Comparison of ENCODE assay signal across 1 cellular context in genomic region chr7:125316451-125316850, GRCh38.
TF ChIP-seq lines count a peak whose summit lies in the region.

No MANE protein-coding gene starts in this region.

TF ChIP-seq in SK-N-SH treated with all-trans-retinoic acid at 6 μM for 48 hours, 23 proteins besides CTCF, POLR2A, EP300 and RAD21 (continued from another document):
- no peak for TF ChIP-seq CREB5 (CRISPR knock-in tag; IDR thresholded peaks at IDR 0.05; ENCODE audit: low read depth)
- no peak for TF ChIP-seq ZNF8 (CRISPR knock-in tag; IDR thresholded peaks at IDR 0.05)
- TF ChIP-seq ARNTL (CRISPR knock-in tag; IDR thresholded peaks at IDR 0.05; ENCODE audit: borderline replicate concordance, low read depth): no peak
